ENCODE assay signal across 10 cellular contexts in genomic region chr16:79776243-79776884, GRCh38.
DNase-seq lines count a peak whose midpoint lies in the region; ATAC-seq and TF ChIP-seq lines count a peak whose summit lies in the region.
"Had no signal": no experiment of that assay in that cellular context is flagged by ENCODE, and none has a peak within 500 bp of the region (broad histone marks: within the 10 kb centered on the region; RNA-seq: fewer than 3 reads in every experiment).

No MANE protein-coding gene starts in this region.

- H3K27me3 ChIP-seq in neuronal stem cell (ENCODE audit: control insufficient read depth in 3 of 3, insufficient read depth in 3 of 3, low read depth in 1 of 3, low read length in 3 of 3) = peaks cover 0 to 8% (median 0%) of the 10 kb centered on the region in 3 experiments
- H3K27me3 ChIP-seq in naive thymus-derived CD4-positive, alpha-beta T cell (ENCODE audit: control insufficient read depth in 2 of 2, insufficient read depth in 2 of 2, low read length in 2 of 2) = no peaks in the 10 kb centered on the region

- no peak overlapping the region for H3K4me3 ChIP-seq in AG10803 (ENCODE audit: low read length)
- H3K4me3 ChIP-seq in foreskin fibroblast (ENCODE audit: low read depth in 1 of 2, low read length in 2 of 2) = peak overlapping the region in 1 of 2 donors; percentile 28
- no peak overlapping the region for H3K4me3 ChIP-seq in neuronal stem cell (ENCODE audit: low read length in 2 of 2)
- no peak overlapping the region for H3K4me3 ChIP-seq in naive thymus-derived CD4-positive, alpha-beta T cell (ENCODE audit: low read length)
- H3K4me3 ChIP-seq: coronary artery had no signal

- intact Hi-C loops in naive thymus-derived CD4-positive, alpha-beta T cell (cut with micrococcal nuclease) = no loop called here

- peaks cover 0 to 2% of the 10 kb centered on the region in 2 donors for H3K4me1 ChIP-seq in neuronal stem cell (ENCODE audit: control insufficient read depth in 2 of 2, insufficient read depth in 1 of 2, low read depth in 1 of 2, low read length in 2 of 2)
- H3K4me1 ChIP-seq in naive thymus-derived CD4-positive, alpha-beta T cell (ENCODE audit: control insufficient read depth in 2 of 2, insufficient read depth in 2 of 2, low read length in 2 of 2) = no peaks in the 10 kb centered on the region

- H2BK120ac ChIP-seq in neuronal stem cell (ENCODE audit: low read depth, low read length) = no peak overlapping the region

- no peak overlapping the region for H3K4me2 ChIP-seq in neuronal stem cell (ENCODE audit: insufficient read depth, low read length, poor library complexity, severe bottlenecking)

- H3K27me3 Mint-ChIP-seq in naive thymus-derived CD4-positive, alpha-beta T cell = peaks cover 8 to 44% (median 20%) of the 10 kb centered on the region in 5 donors

- CTCF ChIA-PET in naive thymus-derived CD4-positive, alpha-beta T cell (lab: Charles Lee) = no interaction called here
- CTCF ChIA-PET in GM10248 (lab: Yijun Ruan, JAX) = no interaction called here

- H3K9me3 ChIP-seq in neuronal stem cell (replicated peaks in 1 of 2; ENCODE audit: control insufficient read depth in 2 of 2, insufficient read depth in 1 of 2, low read depth in 1 of 2, low read length in 2 of 2) = no peaks in the 10 kb centered on the region
- no peaks in the 10 kb centered on the region for H3K9me3 ChIP-seq in naive thymus-derived CD4-positive, alpha-beta T cell (ENCODE audit: control insufficient read depth in 2 of 3, low read length in 3 of 3)

- no peak overlapping the region for H3K9ac ChIP-seq in neuronal stem cell (ENCODE audit: low read depth, low read length, poor library complexity)

- H2BK5ac ChIP-seq in neuronal stem cell (ENCODE audit: low read length) = no peak overlapping the region

- H3K27ac Mint-ChIP-seq in naive thymus-derived CD4-positive, alpha-beta T cell = no peak overlapping the region

- no peak overlapping the region for H2BK12ac ChIP-seq in neuronal stem cell (ENCODE audit: low read length)

- no peak overlapping the region for H4K91ac ChIP-seq in neuronal stem cell (ENCODE audit: low read depth, low read length, poor library complexity)

- H2BK15ac ChIP-seq in neuronal stem cell (ENCODE audit: low read length) = no peak overlapping the region

- H2AK5ac ChIP-seq in neuronal stem cell (ENCODE audit: low read depth, low read length) = no peak overlapping the region

- H3K79me1 ChIP-seq in neuronal stem cell (ENCODE audit: low read depth, low read length) = no peaks in the 10 kb centered on the region

- H3K9me3 Mint-ChIP-seq in naive thymus-derived CD4-positive, alpha-beta T cell = peaks cover 0 to 1% (median 0%) of the 10 kb centered on the region in 11 donors

- no peak overlapping the region for H3K27ac ChIP-seq in neuronal stem cell (replicated peaks; ENCODE audit: low read length)
- no peak overlapping the region for H3K27ac ChIP-seq in naive thymus-derived CD4-positive, alpha-beta T cell (ENCODE audit: low read depth, low read length)
- H3K27ac ChIP-seq: coronary artery had no signal

- WGBS in neuronal stem cell (ENCODE audit: extremely low coverage in 2 of 2, insufficient read length in 2 of 2, insufficient replicate concordance in 1 of 2), 2 donors = no CpG with 5 or more reads among the region's 4 CpGs

- H4K8ac ChIP-seq in neuronal stem cell (ENCODE audit: low read depth, low read length) = no peak overlapping the region

- no peak overlapping the region for H3K4me3 Mint-ChIP-seq in naive thymus-derived CD4-positive, alpha-beta T cell

- no peak overlapping the region for H3K14ac ChIP-seq in neuronal stem cell (ENCODE audit: low read length)

- H3K23ac ChIP-seq in neuronal stem cell (ENCODE audit: low read depth, low read length, poor library complexity) = no peak overlapping the region

- peak overlapping the region; percentile 12 for H2AFZ ChIP-seq in neuronal stem cell (ENCODE audit: low read length)

- H3K36me3 ChIP-seq in neuronal stem cell (replicated peaks in 1 of 2; ENCODE audit: control insufficient read depth in 2 of 2, insufficient read depth in 2 of 2, low read length in 2 of 2) = no peaks in the 10 kb centered on the region
- no peaks in the 10 kb centered on the region for H3K36me3 ChIP-seq in naive thymus-derived CD4-positive, alpha-beta T cell (ENCODE audit: control insufficient read depth in 2 of 3, insufficient read depth in 3 of 3, low read length in 3 of 3)

- H3K4ac ChIP-seq in neuronal stem cell (ENCODE audit: low read length) = no peak overlapping the region

- DNase-seq in AG10803 (ENCODE audit: low read depth) = peak; percentile 58
- DNase-seq in RPMI8226 = peak; percentile 88
- peak; percentile 44 to 91 for DNase-seq in foreskin fibroblast
- no peak for DNase-seq in neuronal stem cell (ENCODE audit: low spot score)
- no peak for DNase-seq in naive thymus-derived CD4-positive, alpha-beta T cell
- no peak for DNase-seq in GM10248 (ENCODE audit: extremely low spot score)
- DNase-seq: NCI-H2081 had no signal

- peaks cover 0 to 3% (median 0%) of the 10 kb centered on the region in 7 donors for H3K4me1 Mint-ChIP-seq in naive thymus-derived CD4-positive, alpha-beta T cell

- no peaks in the 10 kb centered on the region for H3K36me3 Mint-ChIP-seq in naive thymus-derived CD4-positive, alpha-beta T cell

- POLR2A ChIA-PET in naive thymus-derived CD4-positive, alpha-beta T cell (lab: Charles Lee) = no interaction called here
- POLR2A ChIA-PET in GM10248 (lab: Yijun Ruan, JAX) = no interaction called here

- H3K18ac ChIP-seq in neuronal stem cell (ENCODE audit: low read length) = no peak overlapping the region

- peak; percentile 26 for TF ChIP-seq CTCF in AG10803 (conservative IDR thresholded peaks at IDR 0.05; ENCODE audit: low read length)
- TF ChIP-seq CTCF in foreskin fibroblast (IDR thresholded peaks at IDR 0.05; ENCODE audit: low read depth, low read length) = no peak
- TF ChIP-seq CTCF in GM10248 (IDR thresholded peaks at IDR 0.05; ENCODE audit: control extremely low read depth, extremely low read depth, low read depth, missing control alignments) = no peak

- ATAC-seq in naive thymus-derived CD4-positive, alpha-beta T cell = no peak
- ATAC-seq in HG02610 (IDR thresholded peaks at IDR 0.05; ENCODE audit: unreplicated experiment) = no peak
- ATAC-seq in GM18502 (IDR thresholded peaks at IDR 0.05; ENCODE audit: poor library complexity, unreplicated experiment) = no peak

Comparison
In these comparisons a context has a peak if more than half of its experiments do, and no peak if none do; other contexts are left out.
1. DNase-seq: peak in AG10803 (single experiment), RPMI8226 (single experiment) and foreskin fibroblast (2 of 2); none in neuronal stem cell (single experiment), naive thymus-derived CD4-positive, alpha-beta T cell (0 of 9) and GM10248 (single experiment).